2 cellular contexts compared by ENCODE assay signal in genomic region chr21:41923641-41924342, GRCh38.
TF ChIP-seq lines count a peak whose summit lies in the region.

No MANE protein-coding gene starts in this region.

TF ChIP-seq in liver, 16 proteins besides CTCF, POLR2A, EP300 and RAD21:
- TF ChIP-seq EGR1 (IDR thresholded peaks at IDR 0.05; ENCODE audit: low read depth in 2 of 2) (peak in 1 of 2 donors; percentile 13), HNF4A (conservative IDR thresholded peaks at IDR 0.05) (peak; percentile 7 to 50), TAF1 (conservative IDR thresholded peaks at IDR 0.05) (no peak), NR2F2 (IDR thresholded peaks at IDR 0.05) (peak; percentile 19), RXRA (IDR thresholded peaks at IDR 0.05) (peak in 1 of 2 donors; percentile 56), FOXA2 (IDR thresholded peaks at IDR 0.05) (no peak), SP1 (IDR thresholded peaks at IDR 0.05) (peak; percentile 36)

TF ChIP-seq in HepG2, 621 proteins besides CTCF, POLR2A, EP300 and RAD21:
- no peak for TF ChIP-seq ADNP (CRISPR knock-in tag; IDR thresholded peaks at IDR 0.05)
- no peak for TF ChIP-seq MTERF4 (CRISPR knock-in tag; IDR thresholded peaks at IDR 0.05)
- no peak for TF ChIP-seq FIP1L1 (IDR thresholded peaks at IDR 0.05; ENCODE audit: borderline replicate concordance, insufficient read depth, low read depth, low read length)
- no peak for TF ChIP-seq NFATC3 (CRISPR knock-in tag; IDR thresholded peaks at IDR 0.05)
- no peak for TF ChIP-seq ZFP36L1 (CRISPR knock-in tag; IDR thresholded peaks at IDR 0.05)
- TF ChIP-seq AHR (CRISPR knock-in tag; IDR thresholded peaks at IDR 0.05): no peak
- TF ChIP-seq LBX2 (CRISPR knock-in tag; IDR thresholded peaks at IDR 0.05; ENCODE audit: borderline replicate concordance): no peak
TF ChIP-seq in HepG2: peak in this region for 0.
